1 cellular context compared by ENCODE assay signal in the genomic region with DNA sequence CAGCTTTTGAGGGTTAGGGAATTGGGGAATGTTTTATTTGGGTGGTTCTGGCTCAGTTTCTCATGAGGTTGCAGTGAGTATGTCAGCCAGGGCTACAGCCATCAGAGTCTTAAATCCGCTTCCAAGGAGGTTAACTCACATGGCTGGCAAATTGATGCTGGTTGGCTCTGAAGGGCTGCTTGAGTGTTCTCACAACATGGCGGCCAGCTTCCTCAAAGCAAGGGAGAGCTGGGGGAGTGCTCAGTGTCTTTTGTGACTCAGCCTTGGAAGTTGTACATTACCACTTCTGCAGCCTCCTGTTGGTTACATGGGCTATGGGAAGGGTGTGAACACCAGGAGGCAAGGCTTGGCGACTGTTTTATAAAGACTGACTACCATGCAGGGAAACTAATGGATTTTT.
TF ChIP-seq lines count a peak whose summit lies in the region.

No MANE protein-coding gene starts in this region.

TF ChIP-seq in liver, 16 proteins besides CTCF, POLR2A, EP300 and RAD21 (continued from another document):
- TF ChIP-seq TAF1 (conservative IDR thresholded peaks at IDR 0.05) = no peak
TF ChIP-seq in liver: peak in this region for 0.
